1 cellular context compared by ENCODE assay signal in the genomic region with DNA sequence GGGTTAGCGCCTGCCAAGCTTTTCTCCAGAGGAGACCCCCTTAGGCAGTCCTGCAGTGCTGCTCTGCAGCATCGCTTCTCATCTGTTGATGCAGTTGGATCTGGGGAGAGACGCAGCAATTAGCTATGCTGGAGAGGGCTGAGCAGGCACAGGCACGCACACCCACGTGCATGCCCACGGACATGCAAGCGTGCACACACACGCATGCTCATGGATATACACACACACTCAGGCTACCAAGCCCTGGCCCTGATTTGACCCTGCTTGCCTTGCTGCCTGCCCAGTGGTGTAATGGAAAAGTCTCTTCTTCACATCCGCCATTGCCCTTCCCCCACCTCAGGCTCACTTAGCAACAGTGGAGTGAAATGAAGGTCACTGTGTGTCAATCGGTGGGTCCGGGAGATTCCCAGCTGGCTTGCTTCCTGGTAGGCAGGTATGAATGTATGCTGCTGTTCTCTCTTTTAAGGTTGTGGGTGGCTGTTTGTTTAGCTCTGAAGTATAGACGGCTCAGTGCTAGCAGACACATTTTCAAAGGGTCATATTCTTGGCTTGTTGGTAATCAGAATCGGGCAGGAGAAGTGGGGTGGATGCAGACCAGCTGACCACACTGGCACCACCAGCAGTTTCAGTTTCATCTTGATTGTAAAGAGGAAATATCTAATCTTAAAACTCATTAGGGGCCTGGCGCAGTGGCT.
A peak's percentile ranks its signal among the peaks of the same experiment; 100 is the strongest.
TF ChIP-seq lines count a peak whose summit lies in the region.

No MANE protein-coding gene starts in this region.

TF ChIP-seq in SK-N-SH, 30 proteins besides CTCF, POLR2A, EP300 and RAD21 (continued from another document):
- TF ChIP-seq, protein P1, sequence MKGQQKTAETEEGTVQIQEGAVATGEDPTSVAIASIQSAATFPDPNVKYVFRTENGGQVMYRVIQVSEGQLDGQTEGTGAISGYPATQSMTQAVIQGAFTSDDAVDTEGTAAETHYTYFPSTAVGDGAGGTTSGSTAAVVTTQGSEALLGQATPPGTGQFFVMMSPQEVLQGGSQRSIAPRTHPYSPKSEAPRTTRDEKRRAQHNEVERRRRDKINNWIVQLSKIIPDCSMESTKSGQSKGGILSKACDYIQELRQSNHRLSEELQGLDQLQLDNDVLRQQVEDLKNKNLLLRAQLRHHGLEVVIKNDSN (IDR thresholded peaks at IDR 0.05; ENCODE audit: borderline replicate concordance, low read depth) = no peak
- TF ChIP-seq, protein P2, sequence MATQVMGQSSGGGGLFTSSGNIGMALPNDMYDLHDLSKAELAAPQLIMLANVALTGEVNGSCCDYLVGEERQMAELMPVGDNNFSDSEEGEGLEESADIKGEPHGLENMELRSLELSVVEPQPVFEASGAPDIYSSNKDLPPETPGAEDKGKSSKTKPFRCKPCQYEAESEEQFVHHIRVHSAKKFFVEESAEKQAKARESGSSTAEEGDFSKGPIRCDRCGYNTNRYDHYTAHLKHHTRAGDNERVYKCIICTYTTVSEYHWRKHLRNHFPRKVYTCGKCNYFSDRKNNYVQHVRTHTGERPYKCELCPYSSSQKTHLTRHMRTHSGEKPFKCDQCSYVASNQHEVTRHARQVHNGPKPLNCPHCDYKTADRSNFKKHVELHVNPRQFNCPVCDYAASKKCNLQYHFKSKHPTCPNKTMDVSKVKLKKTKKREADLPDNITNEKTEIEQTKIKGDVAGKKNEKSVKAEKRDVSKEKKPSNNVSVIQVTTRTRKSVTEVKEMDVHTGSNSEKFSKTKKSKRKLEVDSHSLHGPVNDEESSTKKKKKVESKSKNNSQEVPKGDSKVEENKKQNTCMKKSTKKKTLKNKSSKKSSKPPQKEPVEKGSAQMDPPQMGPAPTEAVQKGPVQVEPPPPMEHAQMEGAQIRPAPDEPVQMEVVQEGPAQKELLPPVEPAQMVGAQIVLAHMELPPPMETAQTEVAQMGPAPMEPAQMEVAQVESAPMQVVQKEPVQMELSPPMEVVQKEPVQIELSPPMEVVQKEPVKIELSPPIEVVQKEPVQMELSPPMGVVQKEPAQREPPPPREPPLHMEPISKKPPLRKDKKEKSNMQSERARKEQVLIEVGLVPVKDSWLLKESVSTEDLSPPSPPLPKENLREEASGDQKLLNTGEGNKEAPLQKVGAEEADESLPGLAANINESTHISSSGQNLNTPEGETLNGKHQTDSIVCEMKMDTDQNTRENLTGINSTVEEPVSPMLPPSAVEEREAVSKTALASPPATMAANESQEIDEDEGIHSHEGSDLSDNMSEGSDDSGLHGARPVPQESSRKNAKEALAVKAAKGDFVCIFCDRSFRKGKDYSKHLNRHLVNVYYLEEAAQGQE (IDR thresholded peaks at IDR 0.05; ENCODE audit: low read depth, low read length) = no peak
- TF ChIP-seq POLR2AphosphoS5 (IDR thresholded peaks at IDR 0.05; ENCODE audit: low read depth, low read length) (no peak), FOXJ3 (CRISPR knock-in tag; IDR thresholded peaks at IDR 0.05) (0 out of 2 replicates have a peak, but pooled peaks have one; percentile 45)
TF ChIP-seq in SK-N-SH: peak in this region for 3.
